Comparison of ENCODE assay signal across 25 cellular contexts in genomic region chr4:54625391-54625790, GRCh38. TPM values are rescaled to one million over a fixed set of nuclear protein-coding genes. Genes with fewer than 3 reads are reported as not detected.
DNase-seq lines count a peak whose midpoint lies in the region; ATAC-seq and TF ChIP-seq lines count a peak whose summit lies in the region.
"Had no signal": no experiment of that assay in that cellular context is flagged by ENCODE, and none has a peak within 500 bp of the region (broad histone marks: within the 10 kb centered on the region; RNA-seq: fewer than 3 reads in every experiment).

No MANE protein-coding gene starts in this region.

- WGBS in trophoblast cell (ENCODE audit: extremely low coverage, insufficient coverage, insufficient read length) = no CpG with 5 or more reads among the region's 2 CpGs

- TF ChIP-seq CTCF in BJ (IDR thresholded peaks at IDR 0.05; ENCODE audit: insufficient read depth, low read depth, low read length) (no peak), ascending aorta (IDR thresholded peaks at IDR 0.05) (no peak), WTC11 (IDR thresholded peaks at IDR 0.05) (no peak), GM10248 (IDR thresholded peaks at IDR 0.05; ENCODE audit: control extremely low read depth, extremely low read depth, low read depth, missing control alignments) (no peak)

- no peak overlapping the region for H2BK5ac ChIP-seq in trophoblast cell (ENCODE audit: low read depth, low read length, poor library complexity)

- no peak overlapping the region for H2AFZ ChIP-seq in trophoblast cell (ENCODE audit: insufficient read depth, low read length, poor library complexity)

- no peaks in the 10 kb centered on the region for H3K36me3 ChIP-seq in BJ (ENCODE audit: control insufficient read depth, insufficient read depth, low read length)
- no peaks in the 10 kb centered on the region for H3K36me3 ChIP-seq in ascending aorta
- no peaks in the 10 kb centered on the region for H3K36me3 ChIP-seq in trophoblast cell (ENCODE audit: control insufficient read depth in 1 of 2, insufficient read depth in 2 of 2, low read length in 2 of 2)

- no peak overlapping the region for H3K9ac ChIP-seq in trophoblast cell (ENCODE audit: low read length)

- no peak overlapping the region for H3K18ac ChIP-seq in trophoblast cell (ENCODE audit: low read length)

- ATAC-seq in WTC11 = no peak
- ATAC-seq: foreskin keratinocyte; GM12878; naive thymus-derived CD4-positive, alpha-beta T cell had no signal

- peaks cover 3% of the 10 kb centered on the region for H3K79me1 ChIP-seq in trophoblast cell (ENCODE audit: low read length)

- H3K14ac ChIP-seq in trophoblast cell (ENCODE audit: low read length) = no peak overlapping the region

- H3K4ac ChIP-seq in trophoblast cell (ENCODE audit: low read depth, low read length) = no peak overlapping the region

- H3K4me2 ChIP-seq in trophoblast cell (ENCODE audit: low read length) = no peak overlapping the region

- H3K4me3 ChIP-seq in BJ (ENCODE audit: low read depth, low read length) (no peak overlapping the region), ascending aorta (no peak overlapping the region), trophoblast cell (ENCODE audit: low read depth, low read length) (no peak overlapping the region)
- H3K4me3 ChIP-seq: GM12878 had no signal

- no peak overlapping the region for H4K8ac ChIP-seq in trophoblast cell (ENCODE audit: low read depth, low read length)

- H2AK5ac ChIP-seq in trophoblast cell (ENCODE audit: low read length) = no peak overlapping the region

- H3K27ac Mint-ChIP-seq in WTC11 = no peak overlapping the region
- H3K27ac Mint-ChIP-seq: activated CD4-positive, alpha-beta memory T cell treated with anti-CD3 and anti-CD28 coated beads, Interleukin-2, amount 10 ng/mL, durations not matched to agents 7 days and 5 days; CD4-positive, alpha-beta T cell; naive thymus-derived CD4-positive, alpha-beta T cell had no signal

- no peaks in the 10 kb centered on the region for H3K9me3 Mint-ChIP-seq in WTC11
- H3K9me3 Mint-ChIP-seq: activated CD4-positive, alpha-beta memory T cell treated with anti-CD3 and anti-CD28 coated beads, Interleukin-2, amount 10 ng/mL, durations not matched to agents 7 days and 5 days; CD4-positive, alpha-beta T cell had no signal

- intact Hi-C loops in ascending aorta (cut with DNase I) = no loop called here

- H3K23ac ChIP-seq in trophoblast cell (ENCODE audit: low read length) = no peak overlapping the region

- H3K79me2 ChIP-seq in trophoblast cell (ENCODE audit: control insufficient read depth, insufficient read depth, low read length, poor library complexity) = no peaks in the 10 kb centered on the region

- CTCF ChIA-PET in BJ (lab: Yijun Ruan, JAX) (interaction anchor here (0.9 kb wide), 1 partner anchor 10 kb away, joined by 4 read pairs; no protein-coding TSS in a partner anchor), WTC11 (lab: Charles Lee) (no interaction called here), GM10248 (lab: Yijun Ruan, JAX) (no interaction called here)

- peaks cover 15% of the 10 kb centered on the region for H3K4me1 Mint-ChIP-seq in WTC11
- H3K4me1 Mint-ChIP-seq: activated CD4-positive, alpha-beta memory T cell treated with anti-CD3 and anti-CD28 coated beads, Interleukin-2, amount 10 ng/mL, durations not matched to agents 7 days and 5 days; naive thymus-derived CD4-positive, alpha-beta T cell had no signal

- POLR2A ChIA-PET in BJ (lab: Charles Lee) = no interaction called here
- POLR2A ChIA-PET in WTC11 (lab: Charles Lee) = no interaction called here
- POLR2A ChIA-PET in GM10248 (lab: Yijun Ruan, JAX) = no interaction called here

- H3K27me3 Mint-ChIP-seq in WTC11 (ENCODE audit: low read depth) = no peaks in the 10 kb centered on the region

- peaks cover 4% of the 10 kb centered on the region for H3K27me3 ChIP-seq in BJ (ENCODE audit: control insufficient read depth, insufficient read depth, low read length)
- no peaks in the 10 kb centered on the region for H3K27me3 ChIP-seq in ascending aorta
- H3K27me3 ChIP-seq in trophoblast cell (ENCODE audit: insufficient read depth, low read length) = no peaks in the 10 kb centered on the region

- H2BK120ac ChIP-seq in trophoblast cell (ENCODE audit: insufficient read depth, low read length, poor library complexity) = no peak overlapping the region

- no peaks in the 10 kb centered on the region for H3K36me3 Mint-ChIP-seq in WTC11
- H3K36me3 Mint-ChIP-seq: naive thymus-derived CD4-positive, alpha-beta T cell had no signal

- H2BK12ac ChIP-seq in trophoblast cell (ENCODE audit: low read length) = no peak overlapping the region

- no peaks in the 10 kb centered on the region for H3K9me3 ChIP-seq in ascending aorta
- H3K9me3 ChIP-seq in trophoblast cell (ENCODE audit: insufficient read depth, low read depth, low read length) = no peaks in the 10 kb centered on the region

- H3K4me3 Mint-ChIP-seq in WTC11 = no peak overlapping the region
- H3K4me3 Mint-ChIP-seq: activated CD4-positive, alpha-beta memory T cell treated with anti-CD3 and anti-CD28 coated beads, Interleukin-2, amount 10 ng/mL, durations not matched to agents 7 days and 5 days; CD4-positive, alpha-beta T cell; naive thymus-derived CD4-positive, alpha-beta T cell had no signal

- H4K12ac ChIP-seq in trophoblast cell (ENCODE audit: low read depth, low read length) = no peak overlapping the region

- H3K27ac ChIP-seq in ascending aorta (peak overlapping the region; percentile 27 to 30), trophoblast cell (ENCODE audit: low read depth, low read length) (peak overlapping the region; percentile 50)
- H3K27ac ChIP-seq: foreskin keratinocyte, RWPE1 had no signal

- no peak overlapping the region for H4K91ac ChIP-seq in trophoblast cell (ENCODE audit: low read depth, low read length)

- DNase-seq in BJ (ENCODE audit: low read depth) = peak; percentile 11
- no peak for DNase-seq in ascending aorta (ENCODE audit: low spot score in 2 of 2)
- DNase-seq in globus pallidus (ENCODE audit: low spot score) = peak; percentile 20
- DNase-seq in trophoblast cell = peak; percentile 56 to 88
- DNase-seq in foreskin melanocyte = no peak
- DNase-seq in WTC11 (ENCODE audit: low spot score) = no peak
- DNase-seq in GM10248 (ENCODE audit: extremely low spot score) = no peak
- no peak for DNase-seq in NCI-H524 treated with DMSO at 0.1 percent for 48 hours (lab: John Stamatoyannopoulos, UW)
- DNase-seq: activated CD4-positive, alpha-beta memory T cell treated with anti-CD3 and anti-CD28 coated beads, Interleukin-2, amount 10 ng/mL, durations not matched to agents 7 days and 5 days; activated effector memory CD4-positive, alpha-beta T cell treated with Interleukin-2 at 50 U/mL for 16 hours; CD4-positive, alpha-beta T cell; dermis blood vessel endothelial cell; DMS153; foreskin keratinocyte; GF-D8; HCEC 1CT; kidney; mesendoderm; naive thymus-derived CD4-positive, alpha-beta T cell; NCI-H146; NCI-H69; occipital lobe; stimulated activated CD4-positive, alpha-beta T cell treated with anti-CD3 and anti-CD28 coated beads, Interleukin-15, amount 100 ng/mL, for 24 hours had no signal

- H3K4me1 ChIP-seq in ascending aorta (peaks cover 5 to 6% of the 10 kb centered on the region in 2 donors), trophoblast cell (ENCODE audit: control insufficient read depth in 1 of 2, insufficient read depth in 2 of 2, low read length in 2 of 2) (peaks cover 11 to 19% of the 10 kb centered on the region in 2 experiments)
- H3K4me1 ChIP-seq: foreskin keratinocyte had no signal

TF ChIP-seq in WTC11, 78 proteins besides CTCF, POLR2A, EP300 and RAD21:
- TF ChIP-seq ERG (CRISPR knock-in tag; IDR thresholded peaks at IDR 0.05) = no peak
- TF ChIP-seq RELA (CRISPR knock-in tag; IDR thresholded peaks at IDR 0.05; ENCODE audit: borderline replicate concordance) = no peak
- TF ChIP-seq NFE2L1 (CRISPR knock-in tag; IDR thresholded peaks at IDR 0.05) = no peak
- no peak for TF ChIP-seq ZBTB43 (CRISPR knock-in tag; IDR thresholded peaks at IDR 0.05)
- TF ChIP-seq OVOL2 (CRISPR knock-in tag; IDR thresholded peaks at IDR 0.05; ENCODE audit: borderline replicate concordance) = no peak

RNA-seq across cellular contexts. Expression of gene KIT, which starts 32.4 kb away (rescaled TPM):
- 3.3 and 3.6 TPM in 2 replicates for polyA plus RNA-seq in BJ (2011; rRNA removed)
- polyA minus RNA-seq in BJ (2011; rRNA and poly(A)+ RNA removed) = 3.2 and 4.7 TPM in 2 replicates
- total RNA-seq in ascending aorta = not detected
- 1.4 and 2.0 TPM in 2 replicates for polyA plus RNA-seq in trophoblast cell (2013)
- 20.3 to 23.3 TPM (median 20.3 TPM) in 3 replicates for total RNA-seq in WTC11 (2021)
- total RNA-seq: foreskin keratinocyte, GM12878 had no signal
- polyA plus RNA-seq: foreskin keratinocyte had no signal

Comparison
In these comparisons a context has a peak if more than half of its experiments do, and no peak if none do; other contexts are left out.
1. DNase-seq: peak in BJ (single experiment), globus pallidus (single experiment) and trophoblast cell (2 of 2); none in ascending aorta (0 of 2), foreskin melanocyte (single experiment), WTC11 (single experiment), GM10248 (single experiment) and NCI-H524 treated with DMSO at 0.1 percent for 48 hours (single experiment).
2. RNA of gene KIT, which starts 32.4 kb away (total RNA-seq): 20.3 to 23.3 TPM in WTC11; not detected in ascending aorta (single experiment); every median in the first group is over 10 times any median in the second.